ENCODE assay signal across 8 cellular contexts in genomic region chr5:176901260-176902101, GRCh38.
DNase-seq lines count a peak whose midpoint lies in the region; ATAC-seq and TF ChIP-seq lines count a peak whose summit lies in the region.

No MANE protein-coding gene starts in this region.

- POLR2A ChIA-PET in GM10248 (lab: Yijun Ruan, JAX): interaction anchor here (0.6 kb wide), 1 partner anchor 199 kb away, joined by 3 read pairs; no protein-coding TSS in a partner anchor

- peak; percentile 48 for ATAC-seq in GM21737 (IDR thresholded peaks at IDR 0.05; ENCODE audit: unreplicated experiment)

- peak; percentile 60 for DNase-seq in GM10248 (ENCODE audit: extremely low spot score)
- peak; percentile 64 for DNase-seq in NOMO-1 treated with dmso at 0.1 percent for 144 hours (lab: John Stamatoyannopoulos, UW; ENCODE audit: unreplicated experiment)
- DNase-seq in kidney tubule cell (ENCODE audit: low spot score): peak; percentile 88
- DNase-seq in germinal center (ENCODE audit: low spot score): no peak
- no peak for DNase-seq in amygdala (lab: John Stamatoyannopoulos, UW)
- no peak for DNase-seq in activated gamma-delta T cell (lab: John Stamatoyannopoulos, UW)
- no peak for DNase-seq in HuH-7 (ENCODE audit: low spot score)

- no peak for TF ChIP-seq CTCF in GM10248 (IDR thresholded peaks at IDR 0.05; ENCODE audit: control extremely low read depth, extremely low read depth, low read depth, missing control alignments)

- CTCF ChIA-PET in GM10248 (lab: Yijun Ruan, JAX): interaction anchor here (0.8 to 4.0 kb wide), 7 partner anchors 10 to 244 kb away, joined by 3 to 19 read pairs (median 4); no protein-coding TSS in a partner anchor

Comparison
In these comparisons a context has a peak if more than half of its experiments do, and no peak if none do; other contexts are left out.
1. DNase-seq: peak in GM10248 (single experiment), NOMO-1 treated with dmso at 0.1 percent for 144 hours (single experiment) and kidney tubule cell (single experiment); none in germinal center (single experiment), amygdala (0 of 56), activated gamma-delta T cell (single experiment) and HuH-7 (single experiment).